In the genomic region with DNA sequence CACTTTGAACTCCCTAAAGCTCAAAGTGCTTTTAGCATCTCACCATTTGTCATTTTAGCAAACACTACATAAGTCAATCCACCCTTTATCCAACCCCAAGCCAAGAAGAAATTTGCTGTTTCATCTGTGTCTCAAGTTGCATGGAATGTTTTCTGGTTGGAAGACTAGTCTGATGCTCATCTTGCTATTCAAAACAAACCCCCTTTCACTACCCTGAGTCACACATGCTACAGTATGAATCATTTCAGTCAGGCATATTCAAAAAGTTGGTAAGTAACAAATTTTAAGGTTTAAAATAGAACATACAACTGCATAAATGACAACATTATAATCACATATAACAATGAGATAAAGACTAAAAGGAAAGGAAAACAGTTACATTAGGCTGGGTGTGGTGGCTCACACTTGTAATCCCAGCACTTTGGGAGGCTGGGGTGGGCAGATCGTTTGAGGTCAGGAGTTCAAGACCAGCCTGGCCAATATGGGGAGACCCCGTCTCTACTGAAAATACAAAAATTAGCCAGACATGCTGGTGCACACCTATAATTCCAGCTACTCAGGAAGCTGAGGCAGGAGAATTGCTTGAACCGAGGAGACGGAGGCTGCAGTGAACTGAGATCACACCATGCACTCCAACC, we compare ENCODE assay signal across 12 cellular contexts. TPM values are rescaled to one million over a fixed set of nuclear protein-coding genes. Genes with fewer than 3 reads are reported as not detected.
DNase-seq lines count a peak whose midpoint lies in the region; ATAC-seq and TF ChIP-seq lines count a peak whose summit lies in the region.
"Had no signal": no experiment of that assay in that cellular context is flagged by ENCODE, and none has a peak within 500 bp of the region (broad histone marks: within the 10 kb centered on the region; RNA-seq: fewer than 3 reads in every experiment).

No MANE protein-coding gene starts in this region.

- TF ChIP-seq CTCF in A673 (conservative IDR thresholded peaks at IDR 0.05; ENCODE audit: low read depth, low read length) (no peak), gastroesophageal sphincter (IDR thresholded peaks at IDR 0.05) (no peak)

- intact Hi-C loops in A673 (cut with micrococcal nuclease; ENCODE audit: unreplicated experiment), result no loop called here
- intact Hi-C loops in activated T-helper 1 cell treated with anti-CD3 and anti-CD28 coated beads, Interleukin-12 subunit alpha, Interleukin-12 subunit beta, Interleukin-2, Interleukin-4 antibody, amounts not matched to agents 30 ng/mL and 10 ng/mL and 1 ng/mL, durations not matched to agents 14 hours and 24 hours and 36 hours (cut with micrococcal nuclease), result loop anchor here (1.0 to 2.0 kb wide), 3 partner anchors 38 to 83 kb away; a partner anchor contains a TSS

- H3K27me3 ChIP-seq in A673 (replicated peaks; ENCODE audit: insufficient read depth, low read depth, low read length, poor library complexity) (no peaks in the 10 kb centered on the region), gastroesophageal sphincter (no peaks in the 10 kb centered on the region)

- no peaks in the 10 kb centered on the region for H3K27me3 Mint-ChIP-seq in activated T-helper 1 cell treated with anti-CD3 and anti-CD28 coated beads, Interleukin-12 subunit alpha, Interleukin-12 subunit beta, Interleukin-2, Interleukin-4 antibody, amounts not matched to agents 30 ng/mL and 10 ng/mL and 1 ng/mL, durations not matched to agents 14 hours and 24 hours and 36 hours (ENCODE audit: insufficient read depth)
- H3K27me3 Mint-ChIP-seq: stimulated activated naive B cell treated with anti-CD40 and anti-IgM and Interleukin-4, amounts not matched to agents 10 μg/mL and 1 μg/mL and 100 μg/mL, for 72 hours had no signal

- DNase-seq in A673 (ENCODE audit: low spot score) (peak; percentile 9), HCEC 1CT (peak; percentile 97), retina (no peak)
- DNase-seq in activated T-helper 1 cell treated with anti-CD3 and anti-CD28 coated beads, Interleukin-12 subunit alpha, Interleukin-12 subunit beta, Interleukin-2, Interleukin-4 antibody, amounts not matched to agents 30 ng/mL and 10 ng/mL and 1 ng/mL, durations not matched to agents 14 hours and 24 hours and 36 hours (ENCODE audit: low spot score), result no peak
- DNase-seq: aorta; DMS79; NCI-H2081; stimulated activated naive B cell treated with anti-CD40 and anti-IgM and Interleukin-4, amounts not matched to agents 10 μg/mL and 1 μg/mL and 100 μg/mL, for 72 hours had no signal

- no TSS peak for BruUV-seq in A673 (replicated peaks; lab: Mats Ljungman, UMichigan)

- WGBS in gastroesophageal sphincter (ENCODE audit: low coverage in 1 of 2), 2 donors, result 86 to 90% methylated on average over 4 of the region's 4 CpGs

- POLR2A ChIA-PET in A673 (lab: Charles Lee; ENCODE audit: low non-redundant PET), result no interaction called here

- H3K9me3 ChIP-seq in A673 (ENCODE audit: low read depth, low read length, poor library complexity, severe bottlenecking), result no peaks in the 10 kb centered on the region
- H3K9me3 ChIP-seq in gastroesophageal sphincter, result no peaks in the 10 kb centered on the region

- peaks cover 44% of the 10 kb centered on the region for H3K36me3 Mint-ChIP-seq in activated T-helper 1 cell treated with anti-CD3 and anti-CD28 coated beads, Interleukin-12 subunit alpha, Interleukin-12 subunit beta, Interleukin-2, Interleukin-4 antibody, amounts not matched to agents 30 ng/mL and 10 ng/mL and 1 ng/mL, durations not matched to agents 14 hours and 24 hours and 36 hours (ENCODE audit: low read depth)

- no peak overlapping the region for H3K4me3 ChIP-seq in A673 (ENCODE audit: low read depth, low read length, poor library complexity, severe bottlenecking)
- H3K4me3 ChIP-seq in gastroesophageal sphincter, result no peak overlapping the region

- peaks cover 37% of the 10 kb centered on the region for H3K4me1 Mint-ChIP-seq in activated T-helper 1 cell treated with anti-CD3 and anti-CD28 coated beads, Interleukin-12 subunit alpha, Interleukin-12 subunit beta, Interleukin-2, Interleukin-4 antibody, amounts not matched to agents 30 ng/mL and 10 ng/mL and 1 ng/mL, durations not matched to agents 14 hours and 24 hours and 36 hours (ENCODE audit: low read depth)

- ATAC-seq in gastroesophageal sphincter (peak; percentile 57), GM19455 (IDR thresholded peaks at IDR 0.05; ENCODE audit: unreplicated experiment) (no peak), HG02973 (IDR thresholded peaks at IDR 0.05; ENCODE audit: unreplicated experiment) (no peak), HG02981 (IDR thresholded peaks at IDR 0.05; ENCODE audit: unreplicated experiment) (no peak)
- ATAC-seq: stimulated activated naive B cell treated with anti-CD40 and anti-IgM and Interleukin-4, amounts not matched to agents 10 μg/mL and 1 μg/mL and 100 μg/mL, for 72 hours had no signal

- peaks cover 6% of the 10 kb centered on the region for H3K4me1 ChIP-seq in A673 (ENCODE audit: insufficient read depth, low read length, poor library complexity, severe bottlenecking)
- peaks cover 6 to 20% (median 7%) of the 10 kb centered on the region in 3 donors for H3K4me1 ChIP-seq in gastroesophageal sphincter

- peak overlapping the region; percentile 45 for H3K4me3 Mint-ChIP-seq in activated T-helper 1 cell treated with anti-CD3 and anti-CD28 coated beads, Interleukin-12 subunit alpha, Interleukin-12 subunit beta, Interleukin-2, Interleukin-4 antibody, amounts not matched to agents 30 ng/mL and 10 ng/mL and 1 ng/mL, durations not matched to agents 14 hours and 24 hours and 36 hours
- H3K4me3 Mint-ChIP-seq: stimulated activated naive B cell treated with anti-CD40 and anti-IgM and Interleukin-4, amounts not matched to agents 10 μg/mL and 1 μg/mL and 100 μg/mL, for 72 hours had no signal

- H3K9me3 Mint-ChIP-seq in activated T-helper 1 cell treated with anti-CD3 and anti-CD28 coated beads, Interleukin-12 subunit alpha, Interleukin-12 subunit beta, Interleukin-2, Interleukin-4 antibody, amounts not matched to agents 30 ng/mL and 10 ng/mL and 1 ng/mL, durations not matched to agents 14 hours and 24 hours and 36 hours, result no peaks in the 10 kb centered on the region
- H3K9me3 Mint-ChIP-seq: stimulated activated naive B cell treated with anti-CD40 and anti-IgM and Interleukin-4, amounts not matched to agents 10 μg/mL and 1 μg/mL and 100 μg/mL, for 72 hours had no signal

- H3K27ac ChIP-seq in A673 (ENCODE audit: low read depth, low read length, poor library complexity, severe bottlenecking), result no peak overlapping the region
- no peak overlapping the region for H3K27ac ChIP-seq in gastroesophageal sphincter

- no peak for TF ChIP-seq EP300 in gastroesophageal sphincter (IDR thresholded peaks at IDR 0.05)

- CTCF ChIA-PET in A673 (lab: Charles Lee), result no interaction called here

- TF ChIP-seq POLR2A in gastroesophageal sphincter (IDR thresholded peaks at IDR 0.05), result no peak

- H3K36me3 ChIP-seq in A673 (ENCODE audit: insufficient read depth, low read length, poor library complexity, severe bottlenecking) (no peaks in the 10 kb centered on the region), gastroesophageal sphincter (peaks cover 0 to 43% of the 10 kb centered on the region in 2 donors)

- H3K27ac Mint-ChIP-seq in activated T-helper 1 cell treated with anti-CD3 and anti-CD28 coated beads, Interleukin-12 subunit alpha, Interleukin-12 subunit beta, Interleukin-2, Interleukin-4 antibody, amounts not matched to agents 30 ng/mL and 10 ng/mL and 1 ng/mL, durations not matched to agents 14 hours and 24 hours and 36 hours, result peak overlapping the region; percentile 81
- H3K27ac Mint-ChIP-seq: stimulated activated naive B cell treated with anti-CD40 and anti-IgM and Interleukin-4, amounts not matched to agents 10 μg/mL and 1 μg/mL and 100 μg/mL, for 72 hours had no signal

RNA-seq across cellular contexts. Expression of a gene that starts 38.7 kb away (rescaled TPM):
- total RNA-seq in A673 (2021), result 7.1 and 7.5 TPM in 2 replicates
- 34.2 and 35.9 TPM in 2 replicates for total RNA-seq in activated T-helper 1 cell treated with anti-CD3 and anti-CD28 coated beads, Interleukin-12 subunit alpha, Interleukin-12 subunit beta, Interleukin-2, Interleukin-4 antibody, amounts not matched to agents 30 ng/mL and 10 ng/mL and 1 ng/mL, durations not matched to agents 14 hours and 24 hours and 36 hours
- 10 to 100 TPM; 15.1 to 18.7 (median 16.2) TPM for total RNA-seq in gastroesophageal sphincter

RNA-seq across cellular contexts. Expression of a gene that starts 51.1 kb away (rescaled TPM):
- total RNA-seq in A673 (2021) (24.4 and 32.0 TPM in 2 replicates), gastroesophageal sphincter (10 to 100 TPM; 11.8 to 18.1 (median 15.9) TPM)
- 21.5 and 24.7 TPM in 2 replicates for total RNA-seq in activated T-helper 1 cell treated with anti-CD3 and anti-CD28 coated beads, Interleukin-12 subunit alpha, Interleukin-12 subunit beta, Interleukin-2, Interleukin-4 antibody, amounts not matched to agents 30 ng/mL and 10 ng/mL and 1 ng/mL, durations not matched to agents 14 hours and 24 hours and 36 hours

RNA-seq across cellular contexts. Expression of a gene that starts 54.9 kb away (rescaled TPM):
- 2.2 and 3.0 TPM in 2 replicates for total RNA-seq in A673 (2021)
- total RNA-seq in activated T-helper 1 cell treated with anti-CD3 and anti-CD28 coated beads, Interleukin-12 subunit alpha, Interleukin-12 subunit beta, Interleukin-2, Interleukin-4 antibody, amounts not matched to agents 30 ng/mL and 10 ng/mL and 1 ng/mL, durations not matched to agents 14 hours and 24 hours and 36 hours, result 25.0 and 25.2 TPM in 2 replicates
- 1 to 10 TPM; 3.1 to 8.9 (median 5.5) TPM for total RNA-seq in gastroesophageal sphincter

Comparison
In these comparisons a context has a peak if more than half of its experiments do, and no peak if none do; other contexts are left out.
1. DNase-seq: peak in A673 (single experiment) and HCEC 1CT (single experiment); none in activated T-helper 1 cell treated with anti-CD3 and anti-CD28 coated beads, Interleukin-12 subunit alpha, Interleukin-12 subunit beta, Interleukin-2, Interleukin-4 antibody, amounts not matched to agents 30 ng/mL and 10 ng/mL and 1 ng/mL, durations not matched to agents 14 hours and 24 hours and 36 hours (single experiment) and retina (single experiment).